In genomic region chr15:74025436-74025835, GRCh38 we compare ENCODE assay signal across 23 cellular contexts. TPM values are rescaled to one million over a fixed set of nuclear protein-coding genes. Genes with fewer than 3 reads are reported as not detected.
A peak's percentile ranks its signal among the peaks of the same experiment; 100 is the strongest.
DNase-seq lines count a peak whose midpoint lies in the region; ATAC-seq, FAIRE-seq and TF ChIP-seq lines count a peak whose summit lies in the region.
"Had no signal": no experiment of that assay in that cellular context is flagged by ENCODE, and none has a peak within 500 bp of the region (broad histone marks: within the 10 kb centered on the region; RNA-seq: fewer than 3 reads in every experiment).

No MANE protein-coding gene starts in this region.

- no peak overlapping the region; a peak in 1 of 4 replicates for H3K9ac ChIP-seq in K562 (ENCODE audit: insufficient read depth in 1 of 2, low read depth in 2 of 2, low read length in 2 of 2)

- TF ChIP-seq EP300 in K562 (IDR thresholded peaks at IDR 0.05; ENCODE audit: low read length), result no peak

- no peaks in the 10 kb centered on the region for H3K9me1 ChIP-seq in K562 (ENCODE audit: control insufficient read depth, insufficient read depth, low read length)

- no peaks in the 10 kb centered on the region for H3K4me1 Mint-ChIP-seq in progenitor cell of endocrine pancreas (ENCODE audit: low read depth)
- H3K4me1 Mint-ChIP-seq: neural crest cell had no signal

- intact Hi-C loops in K562 (cut with micrococcal nuclease), result no loop called here
- intact Hi-C loops in testis (cut with DNase I; ENCODE audit: low total_unique reads), result no loop called here
- intact Hi-C loops in body of pancreas (cut with DNase I), result no loop called here

- POLR2A ChIA-PET in K562 (lab: Yijun Ruan, JAX), result no interaction called here

- H3K9me3 Mint-ChIP-seq in progenitor cell of endocrine pancreas (ENCODE audit: low read depth), result no peaks in the 10 kb centered on the region
- H3K9me3 Mint-ChIP-seq: activated T-helper 2 cell treated with anti-CD3 and anti-CD28 coated beads, Interferon-gamma antibody, Interleukin-2, Interleukin-4, amounts not matched to agents 10 μg/mL and 5 μg/mL and 100 μg/mL, durations not matched to agents 14 hours and 24 hours and 36 hours; central memory CD8-positive, alpha-beta T cell; neural crest cell had no signal

- DNase-seq in AG08396 (ENCODE audit: low spot score) (peak; percentile 75), K562 (ENCODE audit: extremely low read depth in 1 of 4, low spot score in 3 of 4) (no peak), hepatic stellate cell (ENCODE audit: low spot score) (peak; percentile 72), progenitor cell of endocrine pancreas (ENCODE audit: low spot score, unreplicated experiment) (no peak), testis (no peak), Ammon's horn (ENCODE audit: low spot score) (no peak), body of pancreas (no peak)
- DNase-seq: activated CD8-positive, alpha-beta memory T cell treated with anti-CD3 and anti-CD28 coated beads, Interleukin-2, amount 10 ng/mL, durations not matched to agents 7 days and 5 days; COR-L47; esophagus squamous epithelium; NCI-H1105 treated with DMSO at 0.1 percent for 48 hours; NCI-H510A; psoas muscle; stimulated activated CD4-positive, alpha-beta T cell treated with anti-CD3 and anti-CD28 coated beads, Interleukin-4, amount 100 ng/mL, for 24 hours had no signal

- H3K36me3 ChIP-seq in K562 (ENCODE audit: control insufficient read depth, insufficient read depth, low read length), result peaks cover 65% of the 10 kb centered on the region
- H3K36me3 ChIP-seq in testis (ENCODE audit: low read depth, missing control alignments), result no peaks in the 10 kb centered on the region
- peaks cover 6 to 9% of the 10 kb centered on the region in 2 donors for H3K36me3 ChIP-seq in body of pancreas (replicated peaks in 1 of 2; ENCODE audit: insufficient read depth in 1 of 2, low read depth in 2 of 2)

- H3K4me2 ChIP-seq in K562 (ENCODE audit: insufficient read depth, low read length), result no peak overlapping the region
- H3K4me2 ChIP-seq: smooth muscle cell had no signal

- H3K4me3 ChIP-seq in K562 (no peak overlapping the region), testis (no peak overlapping the region), body of pancreas (no peak overlapping the region)
- H3K4me3 ChIP-seq: esophagus squamous epithelium, psoas muscle, smooth muscle cell had no signal

- H3K27ac ChIP-seq in C4-2B (peak overlapping the region; percentile 61), K562 (ENCODE audit: extremely low read depth, low read depth, low read length) (no peak overlapping the region), testis (no peak overlapping the region), body of pancreas (peak overlapping the region in 1 of 4 donors; percentile 5)
- H3K27ac ChIP-seq: psoas muscle had no signal

- H3K9me3 ChIP-seq in K562 (replicated peaks; ENCODE audit: control insufficient read depth, insufficient read depth, low read depth, low read length) (no peaks in the 10 kb centered on the region), testis (no peaks in the 10 kb centered on the region), body of pancreas (no peaks in the 10 kb centered on the region)
- H3K9me3 ChIP-seq: esophagus squamous epithelium, psoas muscle had no signal

- BruUV-seq in K562 (replicated peaks; lab: Mats Ljungman, UMichigan), result TSS peak; percentile 16

- TF ChIP-seq RAD21 in K562 (CRISPR knock-in tag; conservative IDR thresholded peaks at IDR 0.05 in 1 of 2, IDR thresholded peaks at IDR 0.05 in 1 of 2), result no peak

- H3K27me3 ChIP-seq in K562 (ENCODE audit: control insufficient read depth in 2 of 2, insufficient read depth in 2 of 2, low read length in 2 of 2), result no peaks in the 10 kb centered on the region
- no peaks in the 10 kb centered on the region for H3K27me3 ChIP-seq in testis
- no peaks in the 10 kb centered on the region for H3K27me3 ChIP-seq in body of pancreas
- H3K27me3 ChIP-seq: esophagus squamous epithelium had no signal

- TF ChIP-seq CTCF in C4-2B (conservative IDR thresholded peaks at IDR 0.05), result no peak
- no peak for TF ChIP-seq CTCF in K562 (IDR thresholded peaks at IDR 0.05 in 2 of 3, conservative IDR thresholded peaks at IDR 0.05 in 1 of 3; ENCODE audit: insufficient read depth in 2 of 3, low read depth in 1 of 3, low read length in 3 of 3)
- no peak for TF ChIP-seq CTCF in progenitor cell of endocrine pancreas (IDR thresholded peaks at IDR 0.05; ENCODE audit: unreplicated experiment)
- no peak for TF ChIP-seq CTCF in testis (IDR thresholded peaks at IDR 0.05)
- TF ChIP-seq CTCF in body of pancreas (IDR thresholded peaks at IDR 0.05), result no peak

- TF ChIP-seq POLR2A in K562 (conservative IDR thresholded peaks at IDR 0.05), result no peak
- TF ChIP-seq POLR2A in testis (IDR thresholded peaks at IDR 0.05), result no peak
- TF ChIP-seq POLR2A in body of pancreas (IDR thresholded peaks at IDR 0.05), result no peak

- no peak overlapping the region for H2AFZ ChIP-seq in K562 (ENCODE audit: low read depth, low read length)

- H3K36me3 Mint-ChIP-seq in progenitor cell of endocrine pancreas (ENCODE audit: insufficient read depth), result peaks cover 9% of the 10 kb centered on the region

- in situ Hi-C loops in K562 (cut with MboI), result no loop called here

- no peak overlapping the region for H3K27ac Mint-ChIP-seq in progenitor cell of endocrine pancreas
- H3K27ac Mint-ChIP-seq: activated CD8-positive, alpha-beta memory T cell treated with anti-CD3 and anti-CD28 coated beads, Interleukin-2, amount 10 ng/mL, durations not matched to agents 7 days and 5 days; B cell had no signal

- no peaks in the 10 kb centered on the region; the same call in 1 of the 2 replicates for H4K20me1 ChIP-seq in K562 (replicated peaks; ENCODE audit: control insufficient read depth, insufficient read depth, low read length)

- H3K4me1 ChIP-seq in K562 (replicated peaks in 1 of 2; ENCODE audit: control insufficient read depth in 2 of 2, insufficient read depth in 2 of 2, low read length in 2 of 2) (no peaks in the 10 kb centered on the region), testis (peaks cover 8% of the 10 kb centered on the region), body of pancreas (peaks cover 3% of the 10 kb centered on the region)
- H3K4me1 ChIP-seq: psoas muscle had no signal

- CTCF ChIA-PET in K562 (lab: Yijun Ruan, JAX; ENCODE audit: low intra/inter-chr PET ratio), result no interaction called here

- no peaks in the 10 kb centered on the region for H3K27me3 Mint-ChIP-seq in progenitor cell of endocrine pancreas
- H3K27me3 Mint-ChIP-seq: activated CD8-positive, alpha-beta memory T cell treated with anti-CD3 and anti-CD28 coated beads, Interleukin-2, amount 10 ng/mL, durations not matched to agents 7 days and 5 days; B cell; central memory CD8-positive, alpha-beta T cell had no signal

- no peak for FAIRE-seq in K562 (lab: Jason Lieb, UNC)

- ATAC-seq in K562 (no peak), body of pancreas (no peak)
- ATAC-seq: activated CD8-positive, alpha-beta memory T cell treated with anti-CD3 and anti-CD28 coated beads, Interleukin-2, amount 10 ng/mL, durations not matched to agents 7 days and 5 days had no signal

- no peaks in the 10 kb centered on the region; the same call in 2 of the 3 replicates for H3K79me2 ChIP-seq in K562 (ENCODE audit: control insufficient read depth, insufficient read depth, low read length)

- H3K4me3 Mint-ChIP-seq in progenitor cell of endocrine pancreas (ENCODE audit: low read depth), result no peak overlapping the region
- H3K4me3 Mint-ChIP-seq: activated CD8-positive, alpha-beta memory T cell treated with anti-CD3 and anti-CD28 coated beads, Interleukin-2, amount 10 ng/mL, durations not matched to agents 7 days and 5 days; B cell; central memory CD8-positive, alpha-beta T cell; neural crest cell had no signal

- WGBS in K562 (ENCODE audit: insufficient coverage, low coverage, missing lambda C conversion rate), result 78% methylated on average over 5 of the region's 5 CpGs
- WGBS in testis, 2 donors, result 61 to 63% methylated on average over 5 of the region's 5 CpGs
- WGBS in body of pancreas, 2 donors, result 71 to 72% methylated on average over 4 to 5 of the region's 5 CpGs

RNA-seq across cellular contexts. Expression of gene PML, which starts 30.9 kb away (rescaled TPM):
- 30.2 and 56.1 TPM in 2 replicates for total RNA-seq in K562 (2011; cell fraction: chromatin; rRNA removed; ENCODE audit: low replicate concordance)
- total RNA-seq in K562 (2011; cell fraction: nucleolus; rRNA removed), result 36.8 and 39.2 TPM in 2 replicates
- total RNA-seq in K562 (2011; cell fraction: nucleoplasm; rRNA removed), result 35.0 and 53.2 TPM in 2 replicates
- total RNA-seq in K562 (2014; rRNA removed) (14.4 and 20.2 TPM in 2 replicates), K562 (2014; rRNA removed; fragmentation: Illumina TruSeq; extraction: Trizol) (6.0 and 6.6 TPM in 2 replicates), K562 (2015; rRNA removed; fragmentation: Illumina TruSeq; extraction: Trizol) (9.7 and 10.1 TPM in 2 replicates), K562 (2021) (44.4 and 50.7 TPM in 2 replicates), progenitor cell of endocrine pancreas (27.8 and 29.9 TPM in 2 replicates), testis (10 to 100 TPM; 53.9 to 59.5 TPM), body of pancreas (10 to 100 TPM; 27.8 to 38.2 TPM)
- polyA plus RNA-seq in K562 (2011; rRNA removed) (6.6 and 11.3 TPM in 2 replicates), K562 (2014; fragmentation: Illumina TruSeq; extraction: Trizol) (20.7 and 28.3 TPM in 2 replicates), K562 (2014; fragmentation: Nextera tagmentation; extraction: Ambion mirVana) (1 to 10 TPM; 5.0 to 5.4 TPM), K562 (2014; rRNA removed) (14.0 and 16.2 TPM in 2 replicates), testis (ENCODE audit: insufficient read depth, low read depth, low replicate concordance) (20.9 TPM)
- polyA plus RNA-seq in K562 (2011; cell fraction: cytosol; rRNA removed), result 10.6 and 17.0 TPM in 2 replicates
- polyA plus RNA-seq in K562 (2011; cell fraction: nucleus; rRNA removed), result 22.7 and 36.6 TPM in 2 replicates
- 33.2 and 45.0 TPM in 2 replicates for polyA plus RNA-seq in K562 (2012)
- polyA minus RNA-seq in K562 (2011; rRNA and poly(A)+ RNA removed), result 8.2 and 9.8 TPM in 2 replicates
- polyA minus RNA-seq in K562 (2011; cell fraction: cytosol; rRNA and poly(A)+ RNA removed), result 31.2 and 50.2 TPM in 2 replicates
- polyA minus RNA-seq in K562 (2011; cell fraction: nucleus; rRNA and poly(A)+ RNA removed), result 12.3 and 12.9 TPM in 2 replicates

RNA-seq across cellular contexts. Expression of gene STOML1, which starts 33.3 kb away (rescaled TPM):
- 10.7 and 18.8 TPM in 2 replicates for total RNA-seq in K562 (2011; cell fraction: chromatin; rRNA removed; ENCODE audit: low replicate concordance)
- 18.3 and 19.3 TPM in 2 replicates for total RNA-seq in K562 (2011; cell fraction: nucleolus; rRNA removed)
- 14.7 and 18.3 TPM in 2 replicates for total RNA-seq in K562 (2011; cell fraction: nucleoplasm; rRNA removed)
- 9.7 and 9.9 TPM in 2 replicates for total RNA-seq in K562 (2014; rRNA removed)
- total RNA-seq in K562 (2014; rRNA removed; fragmentation: Illumina TruSeq; extraction: Trizol), result 1.2 and 2.1 TPM in 2 replicates
- total RNA-seq in K562 (2015; rRNA removed; fragmentation: Illumina TruSeq; extraction: Trizol), result 4.6 and 5.3 TPM in 2 replicates
- 9.6 and 10.3 TPM in 2 replicates for total RNA-seq in K562 (2021)
- 4.9 and 7.1 TPM in 2 replicates for polyA plus RNA-seq in K562 (2011; rRNA removed)
- polyA plus RNA-seq in K562 (2011; cell fraction: cytosol; rRNA removed), result 8.1 and 16.7 TPM in 2 replicates
- polyA plus RNA-seq in K562 (2011; cell fraction: nucleus; rRNA removed), result 14.1 and 18.4 TPM in 2 replicates
- polyA plus RNA-seq in K562 (2012), result 5.9 and 11.3 TPM in 2 replicates
- 3.5 and 5.2 TPM in 2 replicates for polyA plus RNA-seq in K562 (2014; fragmentation: Illumina TruSeq; extraction: Trizol)
- polyA plus RNA-seq in K562 (2014; fragmentation: Nextera tagmentation; extraction: Ambion mirVana), result under 1 TPM; 0.25 to 0.53 TPM
- 6.9 and 8.9 TPM in 2 replicates for polyA plus RNA-seq in K562 (2014; rRNA removed)
- 2.9 and 3.5 TPM in 2 replicates for polyA minus RNA-seq in K562 (2011; rRNA and poly(A)+ RNA removed)
- polyA minus RNA-seq in K562 (2011; cell fraction: cytosol; rRNA and poly(A)+ RNA removed), result 2.7 and 5.1 TPM in 2 replicates
- polyA minus RNA-seq in K562 (2011; cell fraction: nucleus; rRNA and poly(A)+ RNA removed), result 5.9 and 7.2 TPM in 2 replicates
- total RNA-seq in progenitor cell of endocrine pancreas, result 8.0 and 8.7 TPM in 2 replicates
- 10 to 100 TPM; 18.2 to 20.1 TPM for total RNA-seq in testis
- 25.6 TPM for polyA plus RNA-seq in testis (ENCODE audit: insufficient read depth, low read depth, low replicate concordance)
- total RNA-seq in body of pancreas, result 10 to 100 TPM in 1 of 2 donors, 1 to 10 TPM in 1; 6.0 to 10.2 TPM

RNA-seq across cellular contexts. Expression of gene GOLGA6A, which starts 56.9 kb away (rescaled TPM):
- not detected in 2 replicates for total RNA-seq in K562 (2011; cell fraction: chromatin; rRNA removed; ENCODE audit: low replicate concordance)
- not detected in 2 replicates for total RNA-seq in K562 (2011; cell fraction: nucleolus; rRNA removed)
- not detected in 2 replicates for total RNA-seq in K562 (2011; cell fraction: nucleoplasm; rRNA removed)
- total RNA-seq in K562 (2014; rRNA removed) (not detected in 2 replicates), K562 (2014; rRNA removed; fragmentation: Illumina TruSeq; extraction: Trizol) (not detected in 2 replicates), K562 (2015; rRNA removed; fragmentation: Illumina TruSeq; extraction: Trizol) (not detected in 2 replicates), K562 (2021) (not detected in 2 replicates), progenitor cell of endocrine pancreas (0.64 and 0.89 TPM in 2 replicates), testis (10 to 100 TPM; 32.4 to 42.4 TPM), body of pancreas (not detected)
- polyA plus RNA-seq in K562 (2011; rRNA removed) (not detected in 2 replicates), K562 (2014; fragmentation: Illumina TruSeq; extraction: Trizol) (not detected in 2 replicates), K562 (2014; fragmentation: Nextera tagmentation; extraction: Ambion mirVana) (not detected), K562 (2014; rRNA removed) (not detected in 2 replicates), testis (ENCODE audit: insufficient read depth, low read depth, low replicate concordance) (24.6 TPM)
- not detected in 2 replicates for polyA plus RNA-seq in K562 (2011; cell fraction: cytosol; rRNA removed)
- polyA plus RNA-seq in K562 (2011; cell fraction: nucleus; rRNA removed), result not detected in 2 replicates
- polyA plus RNA-seq in K562 (2012), result not detected in 2 replicates
- not detected in 2 replicates for polyA minus RNA-seq in K562 (2011; rRNA and poly(A)+ RNA removed)
- not detected in 2 replicates for polyA minus RNA-seq in K562 (2011; cell fraction: cytosol; rRNA and poly(A)+ RNA removed)
- not detected in 2 replicates for polyA minus RNA-seq in K562 (2011; cell fraction: nucleus; rRNA and poly(A)+ RNA removed)
- total RNA-seq: activated CD8-positive, alpha-beta memory T cell treated with anti-CD3 and anti-CD28 coated beads, Interleukin-2, amount 10 ng/mL, durations not matched to agents 7 days and 5 days; activated T-helper 2 cell treated with anti-CD3 and anti-CD28 coated beads, Interferon-gamma antibody, Interleukin-2, Interleukin-4, amounts not matched to agents 10 μg/mL and 5 μg/mL and 100 μg/mL, durations not matched to agents 14 hours and 24 hours and 36 hours; esophagus squamous epithelium; mucosa of gallbladder; neural crest cell; RPMI7951; ureter had no signal
- polyA plus RNA-seq: smooth muscle cell had no signal

Comparison
In these comparisons a context has a peak if more than half of its experiments do, and no peak if none do; other contexts are left out.
1. DNase-seq: peak in AG08396 (single experiment) and hepatic stellate cell (single experiment); none in K562 (0 of 4), progenitor cell of endocrine pancreas (single experiment), testis (single experiment), Ammon's horn (single experiment) and body of pancreas (0 of 4).
2. RNA of gene GOLGA6A, which starts 56.9 kb away (total RNA-seq): 32.4 to 42.4 TPM in testis; 0.64 to 0.89 TPM in progenitor cell of endocrine pancreas, not detected in K562 and not detected in body of pancreas; every median in the first group is over 10 times any median in the second.